In genomic region chr19:53896682-53897081, GRCh38 we compare ENCODE assay signal across 1 cellular context.
TF ChIP-seq lines count a peak whose summit lies in the region.

No MANE protein-coding gene starts in this region.

TF ChIP-seq in H1, 55 proteins besides CTCF, POLR2A, EP300 and RAD21:
- no peak for TF ChIP-seq HDAC6 (IDR thresholded peaks at IDR 0.05; ENCODE audit: low read depth, low read length)
- TF ChIP-seq CHD2 (IDR thresholded peaks at IDR 0.05; ENCODE audit: low read length): no peak
- TF ChIP-seq RFX5 (IDR thresholded peaks at IDR 0.05; ENCODE audit: borderline replicate concordance, low read depth, low read length): no peak
- no peak for TF ChIP-seq NRF1 (IDR thresholded peaks at IDR 0.05; ENCODE audit: low read depth, low read length)
- no peak for TF ChIP-seq GTF2F1 (IDR thresholded peaks at IDR 0.05; ENCODE audit: borderline replicate concordance, low read depth, low read length)
- no peak for TF ChIP-seq SP4 (IDR thresholded peaks at IDR 0.05; ENCODE audit: low read length)
- no peak for TF ChIP-seq SRF (IDR thresholded peaks at IDR 0.05; ENCODE audit: low read depth, low read length)
- TF ChIP-seq BCL11A (IDR thresholded peaks at IDR 0.05; ENCODE audit: low read depth in 2 of 2, low read length in 2 of 2): no peak
- no peak for TF ChIP-seq PHF8 (conservative IDR thresholded peaks at IDR 0.05; ENCODE audit: low read depth, low read length)
- no peak for TF ChIP-seq MAFK (IDR thresholded peaks at IDR 0.05; ENCODE audit: low read depth, low read length)
- no peak for TF ChIP-seq RNF2 (IDR thresholded peaks at IDR 0.05; ENCODE audit: borderline replicate concordance, low read depth, low read length, missing control alignments, poor library complexity, severe bottlenecking)
- TF ChIP-seq KDM1A (IDR thresholded peaks at IDR 0.05; ENCODE audit: borderline replicate concordance, low read length): no peak
- no peak for TF ChIP-seq SP2 (IDR thresholded peaks at IDR 0.05; ENCODE audit: low read length)
- TF ChIP-seq ATF3 (IDR thresholded peaks at IDR 0.05; ENCODE audit: insufficient read depth, low read depth, low read length): no peak
